In the genomic region with DNA sequence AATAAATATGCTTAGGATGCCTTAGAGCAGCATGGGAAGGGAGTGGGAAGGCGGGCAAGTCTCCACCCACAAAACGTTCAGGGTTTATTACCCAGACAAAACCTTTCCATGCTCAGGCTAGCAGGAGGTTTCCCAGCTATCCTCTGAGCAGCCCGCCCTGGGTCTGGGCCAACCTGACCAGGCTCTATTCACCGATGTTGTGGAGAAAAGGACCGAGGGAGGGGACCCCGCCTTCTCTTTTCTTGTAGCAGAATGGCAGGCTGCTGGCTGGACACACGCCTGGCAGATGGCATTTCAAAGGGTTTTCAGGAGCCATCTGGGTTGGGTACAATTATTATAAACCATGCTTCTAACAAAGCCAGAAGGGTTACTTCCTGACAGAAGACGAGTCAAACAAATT, we compare ENCODE assay signal across 20 cellular contexts.
DNase-seq lines count a peak whose midpoint lies in the region; ATAC-seq and TF ChIP-seq lines count a peak whose summit lies in the region.
"Had no signal": no experiment of that assay in that cellular context is flagged by ENCODE, and none has a peak within 500 bp of the region (broad histone marks: within the 10 kb centered on the region; RNA-seq: fewer than 3 reads in every experiment).

No MANE protein-coding gene starts in this region.

- ATAC-seq in GM19452 (IDR thresholded peaks at IDR 0.05; ENCODE audit: unreplicated experiment) (no peak), GM18517 (IDR thresholded peaks at IDR 0.05; ENCODE audit: unreplicated experiment) (no peak)
- ATAC-seq: activated CD8-positive, alpha-beta T cell treated with anti-CD3 and anti-CD28 coated beads, Interleukin-2, amount 10 ng/mL, durations not matched to agents 7 days and 5 days; heart left ventricle; naive thymus-derived CD8-positive, alpha-beta T cell; T-cell had no signal

- no peak for TF ChIP-seq CTCF in endothelial cell (IDR thresholded peaks at IDR 0.05; ENCODE audit: unreplicated experiment)

- H3K9me3 Mint-ChIP-seq in endothelial cell (ENCODE audit: unreplicated experiment), result no peaks in the 10 kb centered on the region

- H3K27ac Mint-ChIP-seq in endothelial cell (ENCODE audit: unreplicated experiment), result no peak overlapping the region
- H3K27ac Mint-ChIP-seq: activated CD8-positive, alpha-beta T cell treated with anti-CD3 and anti-CD28 coated beads, Interleukin-2, amount 10 ng/mL, durations not matched to agents 7 days and 5 days; activated T-helper 2 cell treated with anti-CD3 and anti-CD28 coated beads, Interferon-gamma antibody, Interleukin-2, Interleukin-4, amounts not matched to agents 10 μg/mL and 5 μg/mL and 100 μg/mL, durations not matched to agents 14 hours and 24 hours and 36 hours; naive thymus-derived CD8-positive, alpha-beta T cell; T-cell had no signal

- H3K27me3 Mint-ChIP-seq in endothelial cell (ENCODE audit: unreplicated experiment), result peaks cover 3% of the 10 kb centered on the region
- H3K27me3 Mint-ChIP-seq: T-cell had no signal

- no peak overlapping the region for H3K4me3 Mint-ChIP-seq in endothelial cell (ENCODE audit: unreplicated experiment)
- H3K4me3 Mint-ChIP-seq: activated CD8-positive, alpha-beta T cell treated with anti-CD3 and anti-CD28 coated beads, Interleukin-2, amount 10 ng/mL, durations not matched to agents 7 days and 5 days; naive thymus-derived CD8-positive, alpha-beta T cell; T-cell had no signal

- no peaks in the 10 kb centered on the region for H3K36me3 Mint-ChIP-seq in endothelial cell (ENCODE audit: low read depth, unreplicated experiment)
- H3K36me3 Mint-ChIP-seq: T-cell had no signal

- peaks cover 13% of the 10 kb centered on the region for H3K4me1 Mint-ChIP-seq in endothelial cell (ENCODE audit: unreplicated experiment)
- H3K4me1 Mint-ChIP-seq: naive thymus-derived CD8-positive, alpha-beta T cell; T-cell had no signal

- DNase-seq in Ammon's horn (ENCODE audit: low spot score) (peak; percentile 61), NCI-H1105 treated with DMSO at 0.1 percent for 48 hours (lab: John Stamatoyannopoulos, UW) (peak; percentile 81), SW480 (ENCODE audit: low spot score) (peak; percentile 42), left kidney (ENCODE audit: low read depth, low spot score) (peak; percentile 46), endothelial cell (ENCODE audit: low spot score) (no peak), SIG-M5 treated with dmso at 0.1 percent for 504 hours (lab: John Stamatoyannopoulos, UW; ENCODE audit: unreplicated experiment) (no peak)
- DNase-seq: activated CD8-positive, alpha-beta T cell treated with anti-CD3 and anti-CD28 coated beads, Interleukin-2, amount 10 ng/mL, durations not matched to agents 7 days and 5 days; adrenal gland; DMS53; GM23248; heart left ventricle; left ventricle myocardium inferior; naive thymus-derived CD8-positive, alpha-beta T cell; Peyer's patch; T-cell; testis; WERI-Rb-1 had no signal

Comparison
In these comparisons a context has a peak if more than half of its experiments do, and no peak if none do; other contexts are left out.
1. DNase-seq: peak in Ammon's horn (single experiment), NCI-H1105 treated with DMSO at 0.1 percent for 48 hours (single experiment), SW480 (single experiment) and left kidney (single experiment); none in endothelial cell (single experiment) and SIG-M5 treated with dmso at 0.1 percent for 504 hours (single experiment).